Comparison of ENCODE assay signal across 8 cellular contexts in genomic region chr1:51192213-51192843, GRCh38. TPM values are rescaled to one million over a fixed set of nuclear protein-coding genes. Genes with fewer than 3 reads are reported as not detected.
DNase-seq lines count a peak whose midpoint lies in the region; ATAC-seq and TF ChIP-seq lines count a peak whose summit lies in the region.

No MANE protein-coding gene starts in this region.

- H3K9me3 Mint-ChIP-seq in natural killer cell, result no peaks in the 10 kb centered on the region
- no peaks in the 10 kb centered on the region for H3K9me3 Mint-ChIP-seq in natural killer cell treated with Interleukin-12 subunit alpha and Interleukin-12 subunit beta and Interleukin-15 and Interleukin-18, amount 100 ng/mL, for 72 hours
- no peaks in the 10 kb centered on the region for H3K9me3 Mint-ChIP-seq in central memory CD8-positive, alpha-beta T cell

- H3K4me3 Mint-ChIP-seq in natural killer cell, result no peak overlapping the region
- H3K4me3 Mint-ChIP-seq in natural killer cell treated with Interleukin-12 subunit alpha and Interleukin-12 subunit beta and Interleukin-15 and Interleukin-18, amount 100 ng/mL, for 72 hours, result no peak overlapping the region
- no peak overlapping the region for H3K4me3 Mint-ChIP-seq in central memory CD8-positive, alpha-beta T cell

- intact Hi-C loops in natural killer cell (cut with micrococcal nuclease), result no loop called here

- no peak overlapping the region for H3K27ac ChIP-seq in VCaP

- H3K4me1 Mint-ChIP-seq in natural killer cell, result no peaks in the 10 kb centered on the region
- H3K4me1 Mint-ChIP-seq in natural killer cell treated with Interleukin-12 subunit alpha and Interleukin-12 subunit beta and Interleukin-15 and Interleukin-18, amount 100 ng/mL, for 72 hours (ENCODE audit: low read depth in 2 of 2), result no peaks in the 10 kb centered on the region
- no peaks in the 10 kb centered on the region for H3K4me1 Mint-ChIP-seq in central memory CD8-positive, alpha-beta T cell

- no peaks in the 10 kb centered on the region for H3K36me3 Mint-ChIP-seq in natural killer cell
- H3K36me3 Mint-ChIP-seq in natural killer cell treated with Interleukin-12 subunit alpha and Interleukin-12 subunit beta and Interleukin-15 and Interleukin-18, amount 100 ng/mL, for 72 hours, result no peaks in the 10 kb centered on the region
- no peaks in the 10 kb centered on the region for H3K36me3 Mint-ChIP-seq in central memory CD8-positive, alpha-beta T cell (ENCODE audit: insufficient read depth)

- ATAC-seq in natural killer cell, result peak; percentile 62 to 69 (median 67)
- ATAC-seq in natural killer cell treated with Interleukin-12 subunit alpha and Interleukin-12 subunit beta and Interleukin-15 and Interleukin-18, amount 100 ng/mL, for 72 hours, result no peak
- ATAC-seq in central memory CD8-positive, alpha-beta T cell (replicated peaks; ENCODE audit: extremely low read depth, poor library complexity, severe bottlenecking), result no peak
- ATAC-seq in left lobe of liver, result peak; percentile 84
- no peak for ATAC-seq in HG03095 (IDR thresholded peaks at IDR 0.05; ENCODE audit: unreplicated experiment)

- no peak overlapping the region for H3K27ac Mint-ChIP-seq in natural killer cell
- H3K27ac Mint-ChIP-seq in natural killer cell treated with Interleukin-12 subunit alpha and Interleukin-12 subunit beta and Interleukin-15 and Interleukin-18, amount 100 ng/mL, for 72 hours, result no peak overlapping the region
- no peak overlapping the region for H3K27ac Mint-ChIP-seq in central memory CD8-positive, alpha-beta T cell (ENCODE audit: low read depth)

- DNase-seq in natural killer cell, result peak; percentile 26
- DNase-seq in natural killer cell treated with Interleukin-12 subunit alpha and Interleukin-12 subunit beta and Interleukin-15 and Interleukin-18, amount 100 ng/mL, for 72 hours (ENCODE audit: low spot score), result no peak
- peak; percentile 87 for DNase-seq in NCI-H2029 (lab: John Stamatoyannopoulos, UW)
- DNase-seq in central memory CD8-positive, alpha-beta T cell (ENCODE audit: low spot score in 2 of 2), result peak; percentile 16 to 28
- DNase-seq in left lobe of liver (ENCODE audit: low spot score), result no peak
- peak; percentile 20 to 45 (median 43) for DNase-seq in stimulated activated CD4-positive, alpha-beta T cell treated with anti-CD3 and anti-CD28 coated beads, TNF-alpha, amount 100 ng/mL, for 24 hours (ENCODE audit: low read depth in 3 of 3)

- H3K27me3 Mint-ChIP-seq in natural killer cell (ENCODE audit: low read depth in 2 of 2), result no peaks in the 10 kb centered on the region
- peaks cover 0 to 6% of the 10 kb centered on the region in 2 donors for H3K27me3 Mint-ChIP-seq in natural killer cell treated with Interleukin-12 subunit alpha and Interleukin-12 subunit beta and Interleukin-15 and Interleukin-18, amount 100 ng/mL, for 72 hours
- H3K27me3 Mint-ChIP-seq in central memory CD8-positive, alpha-beta T cell, result no peaks in the 10 kb centered on the region

- TF ChIP-seq CTCF in natural killer cell (IDR thresholded peaks at IDR 0.05) (peak; percentile 79), VCaP (conservative IDR thresholded peaks at IDR 0.05) (peak; percentile 92)

RNA-seq across cellular contexts. Expression of gene RNF11, which starts 43.7 kb away (rescaled TPM):
- total RNA-seq in natural killer cell (10 to 100 TPM; 68.3 to 89.5 (median 68.4) TPM), left lobe of liver (54.7 TPM)
- total RNA-seq in natural killer cell treated with Interleukin-12 subunit alpha and Interleukin-12 subunit beta and Interleukin-15 and Interleukin-18, amount 100 ng/mL, for 72 hours, result 10 to 100 TPM; 44.0 to 56.7 TPM

Comparison
In these comparisons a context has a peak if more than half of its experiments do, and no peak if none do; other contexts are left out.
1. ATAC-seq: peak in natural killer cell (3 of 3) and left lobe of liver (single experiment); none in natural killer cell treated with Interleukin-12 subunit alpha and Interleukin-12 subunit beta and Interleukin-15 and Interleukin-18, amount 100 ng/mL, for 72 hours (0 of 2), central memory CD8-positive, alpha-beta T cell (single experiment) and HG03095 (single experiment).
2. DNase-seq: peak in natural killer cell (single experiment), NCI-H2029 (single experiment), central memory CD8-positive, alpha-beta T cell (2 of 2) and stimulated activated CD4-positive, alpha-beta T cell treated with anti-CD3 and anti-CD28 coated beads, TNF-alpha, amount 100 ng/mL, for 24 hours (3 of 3); none in natural killer cell treated with Interleukin-12 subunit alpha and Interleukin-12 subunit beta and Interleukin-15 and Interleukin-18, amount 100 ng/mL, for 72 hours (single experiment) and left lobe of liver (single experiment).